In genomic region chr1:156503672-156504055, GRCh38 we compare ENCODE assay signal across 1 cellular context.
TF ChIP-seq lines count a peak whose summit lies in the region.

No MANE protein-coding gene starts in this region.

TF ChIP-seq in SK-N-SH, 30 proteins besides CTCF, POLR2A, EP300 and RAD21 (continued from another document):
- no peak for TF ChIP-seq NRF1 (IDR thresholded peaks at IDR 0.05; ENCODE audit: low read depth, low read length)
- no peak for TF ChIP-seq MAX (IDR thresholded peaks at IDR 0.05; ENCODE audit: low read depth)
- no peak for TF ChIP-seq IRF3 (IDR thresholded peaks at IDR 0.05; ENCODE audit: low read depth, low read length)
- no peak for TF ChIP-seq GABPA (IDR thresholded peaks at IDR 0.05; ENCODE audit: low read depth)
- TF ChIP-seq CHD2 (IDR thresholded peaks at IDR 0.05; ENCODE audit: low read length, partially characterized antibody) = no peak
- TF ChIP-seq PBX3 (IDR thresholded peaks at IDR 0.05) = no peak
- TF ChIP-seq RXRA (IDR thresholded peaks at IDR 0.05; ENCODE audit: borderline replicate concordance, low read depth) = no peak
- TF ChIP-seq POLR2AphosphoS5 (IDR thresholded peaks at IDR 0.05; ENCODE audit: low read depth, low read length) = no peak
- no peak for TF ChIP-seq USF2 (IDR thresholded peaks at IDR 0.05; ENCODE audit: borderline replicate concordance, low read depth, low read length)
- no peak for TF ChIP-seq SMC3 (IDR thresholded peaks at IDR 0.05; ENCODE audit: low read depth, low read length)
- TF ChIP-seq MEF2A (IDR thresholded peaks at IDR 0.05; ENCODE audit: borderline replicate concordance, low read depth) = no peak
- TF ChIP-seq FOXJ3 (CRISPR knock-in tag; IDR thresholded peaks at IDR 0.05) = no peak
TF ChIP-seq in SK-N-SH: peak in this region for 0.
